ENCODE assay signal across 8 cellular contexts in the genomic region with DNA sequence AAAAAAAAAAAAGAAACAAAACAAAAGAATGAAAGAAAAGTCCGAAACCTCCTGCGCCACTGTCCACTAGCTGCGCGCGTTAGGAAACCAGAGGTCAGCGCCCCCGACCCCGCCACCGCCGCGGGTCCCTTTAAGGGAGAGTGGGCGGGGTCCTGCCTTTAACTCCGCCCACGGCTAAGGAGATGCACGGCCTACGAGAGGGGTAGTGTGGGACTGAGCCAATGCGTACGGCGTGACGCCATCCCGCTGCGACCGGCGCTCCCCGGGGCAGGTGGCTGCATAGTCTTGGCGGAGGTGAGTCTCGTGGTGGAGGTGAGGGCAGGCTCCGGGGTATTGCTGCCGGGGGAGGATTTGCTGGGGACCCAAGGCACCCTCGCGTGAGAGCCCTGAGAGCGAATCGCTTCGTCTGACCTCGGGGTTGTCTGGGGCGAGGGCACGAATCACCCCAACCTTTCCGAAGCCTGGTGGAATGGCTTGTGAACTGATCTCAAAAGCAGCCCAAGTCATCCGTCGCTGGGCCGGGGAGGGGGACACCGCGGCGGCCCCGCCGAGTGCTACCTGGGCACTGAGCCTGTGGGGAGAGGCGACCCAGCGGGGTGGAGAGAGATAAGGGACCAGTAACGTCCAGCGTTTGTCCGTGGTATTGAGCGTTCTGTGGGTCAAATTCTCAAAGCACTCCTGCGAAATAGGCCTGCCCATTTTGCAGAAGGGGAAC. TPM values are rescaled to one million over a fixed set of nuclear protein-coding genes. Genes with fewer than 3 reads are reported as not detected.
DNase-seq lines count a peak whose midpoint lies in the region; ATAC-seq and TF ChIP-seq lines count a peak whose summit lies in the region.

Gene MRPS17, plus strand, starts transcription at position 241 of the 715 bp plus-strand sequence. CDS start 1,319 bp downstream, outside the sequence.

- peaks cover 0 to 5% (median 2%) of the 10 kb centered on the region in 4 donors for H3K36me3 ChIP-seq in liver (ENCODE audit: control insufficient read depth in 4 of 4, insufficient read depth in 3 of 4, low read depth in 1 of 4, low read length in 3 of 4)

- DNase-seq in CD1c-positive myeloid dendritic cell (ENCODE audit: extremely low spot score) (peak; percentile 95), NCI-H82 (lab: John Stamatoyannopoulos, UW) (peak; percentile 95), dermis blood vessel endothelial cell (peak; percentile 94)
- DNase-seq in activated CD4-positive, alpha-beta T cell treated with anti-CD3 and anti-CD28 coated beads, Interleukin-2, amount 50 U/mL, for 48 hours, result peak; percentile 90 to 92
- DNase-seq in stimulated activated CD4-positive, alpha-beta T cell treated with anti-CD3 and anti-CD28 coated beads, Interleukin-4, amount 100 ng/mL, for 24 hours, result peak; percentile 94

- no peaks in the 10 kb centered on the region for H3K9me3 ChIP-seq in liver (ENCODE audit: control insufficient read depth in 4 of 4, low read length in 3 of 4)

- no peak for TF ChIP-seq RAD21 in liver (IDR thresholded peaks at IDR 0.05)

- H3K4me1 ChIP-seq in liver (ENCODE audit: control insufficient read depth in 4 of 4, insufficient read depth in 4 of 4, low read length in 3 of 4), result peaks cover 2 to 18% (median 11%) of the 10 kb centered on the region in 4 donors

- peak within 1 kb of the TSS; percentile 79 to 93 (median 93) for H3K4me3 ChIP-seq in liver (ENCODE audit: low read depth in 1 of 3, low read length in 3 of 3)

- peak within 1 kb of the TSS; percentile 69 to 74 for H3K27ac ChIP-seq in liver (ENCODE audit: low read depth in 1 of 2, low read length in 2 of 2)

- no peak for TF ChIP-seq CTCF in liver (IDR thresholded peaks at IDR 0.05; ENCODE audit: low read depth, low read length, missing input control)

- peak within 1 kb of the TSS; percentile 61 to 83 for H3K9ac ChIP-seq in liver (ENCODE audit: low read depth in 1 of 2, low read length in 2 of 2)

- ATAC-seq in GM19395 (IDR thresholded peaks at IDR 0.05; ENCODE audit: unreplicated experiment) (peak; percentile 100), HG03558 (IDR thresholded peaks at IDR 0.05; ENCODE audit: extremely low read depth, unreplicated experiment) (peak; percentile 100)

- 2% methylated on average over 53 of the region's 53 CpGs for WGBS in liver

- H3K27me3 ChIP-seq in liver (ENCODE audit: control insufficient read depth in 4 of 4, insufficient read depth in 4 of 4, low read length in 3 of 4), result no peaks in the 10 kb centered on the region

TF ChIP-seq in liver, 16 proteins besides CTCF, POLR2A, EP300 and RAD21:
- TF ChIP-seq NR2F2 (IDR thresholded peaks at IDR 0.05), result peak; percentile 74
- peak; percentile 61 to 78 for TF ChIP-seq RXRA (IDR thresholded peaks at IDR 0.05)
- no peak for TF ChIP-seq HNF4G (IDR thresholded peaks at IDR 0.05)
- peak; percentile 34 for TF ChIP-seq ATF3 (IDR thresholded peaks at IDR 0.05)
- no peak for TF ChIP-seq FOXA1 (IDR thresholded peaks at IDR 0.05)
- TF ChIP-seq HNF4A (conservative IDR thresholded peaks at IDR 0.05), result peak in 1 of 2 donors; percentile 32
- no peak for TF ChIP-seq SP1 (IDR thresholded peaks at IDR 0.05)
- peak; percentile 21 for TF ChIP-seq REST (IDR thresholded peaks at IDR 0.05)
- TF ChIP-seq MAX (IDR thresholded peaks at IDR 0.05), result peak; percentile 97
- TF ChIP-seq TAF1 (conservative IDR thresholded peaks at IDR 0.05), result peak; percentile 25
- TF ChIP-seq FOXA2 (IDR thresholded peaks at IDR 0.05), result no peak
- TF ChIP-seq EGR1 (IDR thresholded peaks at IDR 0.05; ENCODE audit: low read depth in 2 of 2), result peak in 1 of 2 donors; percentile 36
- TF ChIP-seq ZBTB33 (IDR thresholded peaks at IDR 0.05), result no peak
- TF ChIP-seq JUND (IDR thresholded peaks at IDR 0.05), result no peak
- TF ChIP-seq GABPA (IDR thresholded peaks at IDR 0.05 in 1 of 2, conservative IDR thresholded peaks at IDR 0.05 in 1 of 2), result peak in 1 of 2 donors; percentile 54
- TF ChIP-seq YY1 (IDR thresholded peaks at IDR 0.05), result peak; percentile 71

RNA-seq across cellular contexts. Expression of gene MRPS17, which starts in this region (rescaled TPM):
- total RNA-seq in dermis blood vessel endothelial cell, result 11.8 and 17.7 TPM in 2 replicates
- total RNA-seq in liver, result 10 to 100 TPM in 1 of 2 donors, 1 to 10 TPM in 1; 7.2 to 10.6 TPM
- 10 to 100 TPM; 10.8 to 39.7 TPM for polyA plus RNA-seq in liver

Comparison
In these comparisons a context has a peak if more than half of its experiments do, and no peak if none do; other contexts are left out.
1. Peak in every context shown above with its lines: DNase-seq, ATAC-seq, H3K4me3 ChIP-seq and H3K27ac ChIP-seq.